26 cellular contexts compared by ENCODE assay signal in the genomic region with DNA sequence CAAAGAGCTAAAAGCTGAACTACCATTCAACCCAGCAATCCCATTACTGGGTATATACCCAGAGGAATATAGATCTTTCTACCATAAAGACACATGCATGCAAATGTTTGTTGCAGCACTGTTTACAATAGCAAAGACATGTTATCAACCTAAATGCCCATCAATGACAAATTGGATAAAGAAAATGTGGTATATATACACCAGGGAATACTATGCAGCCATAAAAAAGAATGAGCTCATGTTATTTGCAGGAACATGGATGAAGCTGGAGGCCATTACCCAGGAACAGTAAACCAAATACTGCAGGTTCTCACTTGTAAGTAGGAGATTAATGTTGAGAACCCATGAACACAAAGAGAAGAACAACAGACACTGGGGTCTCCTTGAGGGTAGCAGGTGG.
"Had no signal": no experiment of that assay in that cellular context is flagged by ENCODE, and none has a peak within 500 bp of the region (broad histone marks: within the 10 kb centered on the region; RNA-seq: fewer than 3 reads in every experiment).

No MANE protein-coding gene starts in this region.

- ATAC-seq: natural killer cell; psoas muscle; right cardiac atrium; right lobe of liver; stimulated activated effector memory CD8-positive, alpha-beta T cell treated with anti-CD3 and anti-CD28 coated beads, Interleukin-12 subunit alpha, Interleukin-12 subunit beta, amount 100 ng/mL, for 72 hours; stimulated activated naive B cell treated with anti-CD40 and anti-IgM and Interleukin-4, amounts not matched to agents 10 μg/mL and 1 μg/mL and 100 μg/mL, for 72 hours had no signal

- H3K79me2 ChIP-seq: parathyroid adenoma had no signal

- H3K4me2 ChIP-seq: neural progenitor cell had no signal

- H3K4me3 ChIP-seq: neural progenitor cell, ovary, psoas muscle, right lobe of liver, sigmoid colon, stomach, thoracic aorta, thyroid gland, tibial nerve, upper lobe of left lung, vagina had no signal

- H3K36me3 ChIP-seq: neural progenitor cell, ovary, right lobe of liver, sigmoid colon, stomach, thoracic aorta, thyroid gland, tibial nerve, upper lobe of left lung, vagina had no signal

- DNase-seq: natural killer cell; occipital lobe; ovary; posterior cingulate gyrus; psoas muscle; right cardiac atrium; right lobe of liver; sigmoid colon; small intestine; stimulated activated CD4-positive, alpha-beta T cell treated with anti-CD3 and anti-CD28 coated beads, Interleukin-15, amount 100 ng/mL, for 24 hours; stimulated activated CD4-positive, alpha-beta T cell treated with anti-CD3 and anti-CD28 coated beads, Interleukin-2, amount 100 ng/mL, for 24 hours; stimulated activated CD4-positive, alpha-beta T cell treated with anti-CD3 and anti-CD28 coated beads, Interleukin-2, amount 100 ng/mL, for 48 hours; stimulated activated CD4-positive, alpha-beta T cell treated with anti-CD3 and anti-CD28 coated beads, Interleukin-4, amount 100 ng/mL, for 24 hours; stimulated activated naive B cell treated with anti-CD40 and anti-IgM and Interleukin-4, amounts not matched to agents 10 μg/mL and 1 μg/mL and 100 μg/mL, for 72 hours; stimulated activated naive CD4-positive, alpha-beta T cell treated with Interleukin-2 at 50 U/mL for 16 hours; stomach; thyroid gland; trophoblast cell; upper lobe of left lung had no signal

- FAIRE-seq: small intestine, urothelium cell line had no signal

- H3K9me3 ChIP-seq: ovary, psoas muscle, right lobe of liver, thoracic aorta, thyroid gland, tibial nerve, upper lobe of left lung, vagina had no signal

- H3K27me3 ChIP-seq: neural progenitor cell, ovary, right lobe of liver, sigmoid colon, stomach, thyroid gland, tibial nerve, upper lobe of left lung, vagina had no signal

- H2AFZ ChIP-seq: neural progenitor cell, parathyroid adenoma had no signal

- H3K9ac ChIP-seq: neural progenitor cell, parathyroid adenoma had no signal

- H3K27ac ChIP-seq: neural progenitor cell, ovary, parathyroid adenoma, psoas muscle, right lobe of liver, sigmoid colon, stomach, thoracic aorta, thyroid gland, tibial nerve, upper lobe of left lung, vagina had no signal

- H3K4me1 ChIP-seq: neural progenitor cell, parathyroid adenoma, psoas muscle, right lobe of liver, sigmoid colon, stomach, thyroid gland, tibial nerve, upper lobe of left lung, vagina had no signal
